8 cellular contexts compared by ENCODE assay signal in genomic region chr3:126752303-126753190, GRCh38. TPM values are rescaled to one million over a fixed set of nuclear protein-coding genes. Genes with fewer than 3 reads are reported as not detected.
DNase-seq lines count a peak whose midpoint lies in the region; ATAC-seq and TF ChIP-seq lines count a peak whose summit lies in the region.

No MANE protein-coding gene starts in this region.

- intact Hi-C loops in MCF 10A (cut with micrococcal nuclease) = loop anchor here (1.0 to 5.0 kb wide), 11 partner anchors 30 to 792 kb away; partner anchors contain the start of gene CHST13

- ATAC-seq in GM21515 (IDR thresholded peaks at IDR 0.05; ENCODE audit: unreplicated experiment) (peak; percentile 69), HG03135 (IDR thresholded peaks at IDR 0.05; ENCODE audit: unreplicated experiment) (no peak)

- H3K27ac Mint-ChIP-seq in T-helper 2 cell treated with Interferon-gamma antibody and Interleukin-4, amounts not matched to agents 5 μg/mL and 100 μg/mL, for 36 hours = no peak overlapping the region
- peak overlapping the region; percentile 76 for H3K27ac Mint-ChIP-seq in MCF 10A (ENCODE audit: low read depth, unreplicated experiment)
- peak overlapping the region in 1 of 6 donors; percentile 5 for H3K27ac Mint-ChIP-seq in immature natural killer cell

- no peak overlapping the region for H3K4me3 Mint-ChIP-seq in T-helper 2 cell treated with Interferon-gamma antibody and Interleukin-4, amounts not matched to agents 5 μg/mL and 100 μg/mL, for 36 hours
- no peak overlapping the region for H3K4me3 Mint-ChIP-seq in MCF 10A (ENCODE audit: unreplicated experiment)
- H3K4me3 Mint-ChIP-seq in immature natural killer cell = no peak overlapping the region

- H3K4me1 Mint-ChIP-seq in T-helper 2 cell treated with Interferon-gamma antibody and Interleukin-4, amounts not matched to agents 5 μg/mL and 100 μg/mL, for 36 hours (ENCODE audit: low read depth) = peaks cover 6% of the 10 kb centered on the region
- H3K4me1 Mint-ChIP-seq in MCF 10A (ENCODE audit: insufficient read depth, unreplicated experiment) = peaks cover 39% of the 10 kb centered on the region
- H3K4me1 Mint-ChIP-seq in immature natural killer cell = peaks cover 15 to 25% of the 10 kb centered on the region in 2 donors

- DNase-seq in COLO829 (ENCODE audit: low spot score) (peak; percentile 61), NCI-H146 (lab: John Stamatoyannopoulos, UW) (peak; percentile 86), MCF 10A (ENCODE audit: unreplicated experiment) (peak; percentile 81), immature natural killer cell (peak; percentile 27 to 40 (median 38))
- DNase-seq in T-helper 2 cell treated with Interferon-gamma antibody and Interleukin-4, amounts not matched to agents 5 μg/mL and 100 μg/mL, for 36 hours (ENCODE audit: low spot score) = peak; percentile 45
- peak; percentile 38 for DNase-seq in stimulated activated CD4-positive, alpha-beta T cell treated with anti-CD3 and anti-CD28 coated beads, Interleukin-12 subunit alpha, Interleukin-12 subunit beta, amount 100 ng/mL, for 4 hours

- peak; percentile 84 for TF ChIP-seq CTCF in MCF 10A (IDR thresholded peaks at IDR 0.05; ENCODE audit: unreplicated experiment)

- no peaks in the 10 kb centered on the region for H3K36me3 Mint-ChIP-seq in T-helper 2 cell treated with Interferon-gamma antibody and Interleukin-4, amounts not matched to agents 5 μg/mL and 100 μg/mL, for 36 hours (ENCODE audit: low read depth)
- peaks cover 4% of the 10 kb centered on the region for H3K36me3 Mint-ChIP-seq in MCF 10A (ENCODE audit: insufficient read depth, unreplicated experiment)
- peaks cover 0 to 4% (median 0%) of the 10 kb centered on the region in 3 donors for H3K36me3 Mint-ChIP-seq in immature natural killer cell

- no TSS peak for BruUV-seq in MCF 10A (replicated peaks; lab: Mats Ljungman, UMichigan)

- CTCF ChIA-PET in MCF 10A (lab: Yijun Ruan, JAX) = interaction anchor here (0.6 to 8.9 kb wide), 90 partner anchors 8 to 1618 kb away, joined by 3 to 91 read pairs (median 4); partner anchors contain the start of genes CHCHD6 and PLXNA1

- no peaks in the 10 kb centered on the region for H3K27me3 Mint-ChIP-seq in T-helper 2 cell treated with Interferon-gamma antibody and Interleukin-4, amounts not matched to agents 5 μg/mL and 100 μg/mL, for 36 hours (ENCODE audit: low read depth)
- H3K27me3 Mint-ChIP-seq in MCF 10A (ENCODE audit: insufficient read depth, unreplicated experiment) = no peaks in the 10 kb centered on the region
- peaks cover 0 to 1% (median 0%) of the 10 kb centered on the region in 3 donors for H3K27me3 Mint-ChIP-seq in immature natural killer cell (ENCODE audit: low read depth in 3 of 3)

- POLR2A ChIA-PET in MCF 10A (lab: Yijun Ruan, JAX) = interaction anchor here (0.8 to 3.5 kb wide), 17 partner anchors 10 to 704 kb away, joined by 3 to 33 read pairs (median 5); partner anchors contain the start of genes PLXNA1 and TXNRD3

- no peaks in the 10 kb centered on the region for H3K9me3 Mint-ChIP-seq in T-helper 2 cell treated with Interferon-gamma antibody and Interleukin-4, amounts not matched to agents 5 μg/mL and 100 μg/mL, for 36 hours
- no peaks in the 10 kb centered on the region for H3K9me3 Mint-ChIP-seq in MCF 10A (ENCODE audit: unreplicated experiment)
- no peaks in the 10 kb centered on the region for H3K9me3 Mint-ChIP-seq in immature natural killer cell

RNA-seq across cellular contexts. Expression of gene CHCHD6, which starts 48.5 kb away (rescaled TPM):
- 28.7 and 29.6 TPM in 2 replicates for total RNA-seq in MCF 10A (2022)
- 10 to 100 TPM in 1 of 3 donors, 1 to 10 TPM in 2; 9.7 to 12.9 (median 9.7) TPM for polyA plus RNA-seq in immature natural killer cell
